In genomic region chr14:76599141-76599540, GRCh38 we compare ENCODE assay signal across 32 cellular contexts.
"Had no signal": no experiment of that assay in that cellular context is flagged by ENCODE, and none has a peak within 500 bp of the region (broad histone marks: within the 10 kb centered on the region; RNA-seq: fewer than 3 reads in every experiment).

No MANE protein-coding gene starts in this region.

- H3K27ac ChIP-seq: adrenal gland, body of pancreas, brain microvascular endothelial cell, breast epithelium, VCaP had no signal

- H3K4me3 ChIP-seq: adrenal gland, body of pancreas, breast epithelium had no signal

- H3K36me3 ChIP-seq: adrenal gland, brain microvascular endothelial cell, breast epithelium had no signal

- H3K9me3 ChIP-seq: adrenal gland, body of pancreas, breast epithelium had no signal

- H3K4me1 ChIP-seq: adrenal gland, breast epithelium had no signal

- H3K27me3 ChIP-seq: adrenal gland, body of pancreas, brain microvascular endothelial cell, breast epithelium had no signal

- DNase-seq: activated B cell treated with CpG ODN at 0.5 μM for 24 hours; activated CD4-positive, alpha-beta memory T cell treated with anti-CD3 and anti-CD28 coated beads for 36 hours; activated CD4-positive, alpha-beta T cell treated with anti-CD3 and anti-CD28 coated beads for 4 hours; activated CD4-positive, alpha-beta T cell treated with anti-CD3 and anti-CD28 coated beads, Interleukin-2, amount 10 ng/mL, durations not matched to agents 24 days and 14 days; activated CD4-positive, alpha-beta T cell treated with anti-CD3 and anti-CD28 coated beads, Interleukin-2, amount 50 U/mL, for 1 hour; activated CD4-positive, alpha-beta T cell treated with anti-CD3 and anti-CD28 coated beads, Interleukin-2, amount 50 U/mL, for 4 hours; activated CD4-positive, CD25-positive, alpha-beta regulatory T cell treated with anti-CD3 and anti-CD28 coated beads, Interleukin-2, amount 50 U/mL, for 72 hours; activated CD8-positive, alpha-beta memory T cell treated with anti-CD3 and anti-CD28 coated beads, Interleukin-2, amount 50 U/mL, for 4 hours; activated CD8-positive, alpha-beta T cell treated with anti-CD3 and anti-CD28 coated beads for 36 hours; activated effector memory CD4-positive, alpha-beta T cell treated with anti-CD3 and anti-CD28 coated beads, Interleukin-2, amount 50 U/mL, for 16 hours; activated gamma-delta T cell treated with Interleukin-2 at 50 U/mL for 16 hours; activated naive CD4-positive, alpha-beta T cell; activated naive CD4-positive, alpha-beta T cell treated with anti-CD3 and anti-CD28 coated beads for 36 hours; activated naive CD4-positive, alpha-beta T cell treated with anti-CD3 and anti-CD28 coated beads, Interleukin-2, amount 50 U/mL, for 16 hours; activated naive CD8-positive, alpha-beta T cell treated with anti-CD3 and anti-CD28 coated beads for 36 hours; activated T-cell treated with anti-CD3 and anti-CD28 coated beads for 4 hours; activated T-cell treated with anti-CD3 and anti-CD28 coated beads, Interleukin-2, amount 50 U/mL, for 1 hour; activated T-cell treated with anti-CD3 and anti-CD28 coated beads, Interleukin-2, amount 50 U/mL, for 4 hours; activated T-cell treated with anti-CD3 and anti-CD28 coated beads, Interleukin-2, amount 50 U/mL, for 72 hours; adrenal gland; amniotic stem cell; aorta; body of pancreas; brain microvascular endothelial cell; central memory CD4-positive, alpha-beta T cell; T-helper 1 cell; T-helper 2 cell; T-helper 9 cell had no signal

- FAIRE-seq: astrocyte, TTC549 had no signal
